24 cellular contexts compared by ENCODE assay signal in genomic region chr16:53968896-53969295, GRCh38.
DNase-seq lines count a peak whose midpoint lies in the region; TF ChIP-seq lines count a peak whose summit lies in the region.
"Had no signal": no experiment of that assay in that cellular context is flagged by ENCODE, and none has a peak within 500 bp of the region (broad histone marks: within the 10 kb centered on the region; RNA-seq: fewer than 3 reads in every experiment).

No MANE protein-coding gene starts in this region.

- H3K27ac ChIP-seq in ACC112 (ENCODE audit: low read depth, low read length) (peak overlapping the region; percentile 27; the same call in 1 of the 2 replicates), prostate gland (no peak overlapping the region)
- H3K27ac ChIP-seq: ascending aorta, HL-60, thoracic aorta had no signal

- H3K4me3 ChIP-seq in ACC112 (ENCODE audit: low read depth, low read length) = no peak overlapping the region
- H3K4me3 ChIP-seq in foreskin fibroblast (ENCODE audit: low read depth in 1 of 2, low read length in 2 of 2) = no peak overlapping the region
- H3K4me3 ChIP-seq in prostate gland = no peak overlapping the region
- H3K4me3 ChIP-seq: ascending aorta, gastrocnemius medialis, HAP-1, smooth muscle cell, thoracic aorta had no signal

- H3K9me3 ChIP-seq in prostate gland = no peaks in the 10 kb centered on the region
- H3K9me3 ChIP-seq: ascending aorta, gastrocnemius medialis, HAP-1, thoracic aorta had no signal

- intact Hi-C loops in posterior vena cava (cut with DNase I) (no loop called here), prostate gland (cut with DNase I) (no loop called here)

- H2AFZ ChIP-seq in ACC112 (ENCODE audit: low read length, unreplicated experiment) = no peak overlapping the region

- TF ChIP-seq CTCF in foreskin fibroblast (IDR thresholded peaks at IDR 0.05; ENCODE audit: low read depth, low read length) (no peak), prostate gland (IDR thresholded peaks at IDR 0.05) (no peak)

- H3K4me1 ChIP-seq in ACC112 (ENCODE audit: control insufficient read depth, insufficient read depth, low read length, unreplicated experiment) = peaks cover 14% of the 10 kb centered on the region
- no peaks in the 10 kb centered on the region for H3K4me1 ChIP-seq in prostate gland (replicated peaks)
- H3K4me1 ChIP-seq: ascending aorta, HAP-1 had no signal

- H3K36me3 ChIP-seq in ACC112 (ENCODE audit: insufficient read depth, low read length) = no peaks in the 10 kb centered on the region
- H3K36me3 ChIP-seq in prostate gland = no peaks in the 10 kb centered on the region
- H3K36me3 ChIP-seq: ascending aorta, gastrocnemius medialis, HAP-1, thoracic aorta had no signal

- DNase-seq in GM04503 (ENCODE audit: low read depth) (peak; percentile 11), amniotic epithelial cell (ENCODE audit: low read depth) (peak; percentile 34), foreskin fibroblast (peak; percentile 11 to 51), SW 1271 (lab: John Stamatoyannopoulos, UW) (no peak), NCI-H187 (lab: John Stamatoyannopoulos, UW) (no peak), posterior vena cava (ENCODE audit: low spot score) (no peak), prostate gland (ENCODE audit: low spot score) (no peak)
- DNase-seq: activated CD4-positive, alpha-beta T cell treated with anti-CD3 and anti-CD28 coated beads, Interleukin-2, amount 10 ng/mL, durations not matched to agents 24 days and 14 days; activated effector memory CD4-positive, alpha-beta T cell treated with anti-CD3 and anti-CD28 coated beads, Interleukin-2, amount 50 U/mL, for 16 hours; activated naive CD8-positive, alpha-beta T cell treated with anti-CD3 and anti-CD28 coated beads for 36 hours; activated T-cell treated with anti-CD3 and anti-CD28 coated beads, Interleukin-2, amount 50 U/mL, for 24 hours; CD8-positive, alpha-beta memory T cell; central memory CD4-positive, alpha-beta T cell; endodermal cell; Karpas-422; left cardiac atrium; NCI-H446 treated with DMSO at 0.1 percent for 48 hours had no signal

- H3K27me3 ChIP-seq in ACC112 (ENCODE audit: insufficient read depth, low read length) (no peaks in the 10 kb centered on the region), prostate gland (replicated peaks; ENCODE audit: insufficient read depth) (no peaks in the 10 kb centered on the region)
- H3K27me3 ChIP-seq: ascending aorta, gastrocnemius medialis had no signal

- no peaks in the 10 kb centered on the region for H3K79me2 ChIP-seq in ACC112 (ENCODE audit: control insufficient read depth, insufficient read depth, low read length, unreplicated experiment)

- 100% methylated on average over 1 of the region's 1 CpG for WGBS in prostate gland

- no peak for TF ChIP-seq POLR2A in prostate gland (IDR thresholded peaks at IDR 0.05)

Comparison
In these comparisons a context has a peak if more than half of its experiments do, and no peak if none do; other contexts are left out.
1. DNase-seq: peak in GM04503 (single experiment), amniotic epithelial cell (single experiment) and foreskin fibroblast (2 of 2); none in SW 1271 (0 of 2), NCI-H187 (0 of 2), posterior vena cava (single experiment) and prostate gland (single experiment).